Comparison of ENCODE assay signal across 1 cellular context in the genomic region with DNA sequence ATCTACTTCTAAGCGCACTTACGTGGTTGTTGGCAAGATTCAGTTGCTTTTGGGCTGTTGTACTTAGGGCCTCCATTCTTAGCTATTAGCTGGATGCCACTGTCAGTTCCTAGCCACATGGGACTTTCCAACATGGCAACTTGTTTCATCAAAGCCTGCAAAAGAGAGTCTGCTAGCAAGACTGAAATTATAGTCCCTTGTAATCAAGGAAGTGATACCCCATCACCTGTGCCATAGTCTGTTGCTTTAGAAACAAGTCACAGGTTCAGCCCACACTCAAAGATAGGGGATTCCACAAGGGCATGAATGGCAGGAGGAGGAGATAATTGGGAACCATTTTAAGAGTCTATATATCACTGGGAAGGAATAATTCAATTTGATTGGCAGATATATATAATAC.
A peak's percentile ranks its signal among the peaks of the same experiment; 100 is the strongest.
TF ChIP-seq lines count a peak whose summit lies in the region.

No MANE protein-coding gene starts in this region.

TF ChIP-seq in GM12878, 131 proteins besides CTCF, POLR2A, EP300 and RAD21 (continued from another document and continues in another):
- TF ChIP-seq ELK1 (IDR thresholded peaks at IDR 0.05; ENCODE audit: low read depth, low read length) = no peak
- TF ChIP-seq RFX5 (IDR thresholded peaks at IDR 0.05; ENCODE audit: low read depth, low read length) = no peak
- TF ChIP-seq PAX5 (IDR thresholded peaks at IDR 0.05; ENCODE audit: borderline replicate concordance, low read depth, low read length) = no peak
- no peak for TF ChIP-seq E2F4 (IDR thresholded peaks at IDR 0.05; ENCODE audit: low read depth, low read length)
- no peak for TF ChIP-seq MYB (IDR thresholded peaks at IDR 0.05; ENCODE audit: borderline replicate concordance, low read depth, low read length)
- no peak for TF ChIP-seq PRDM15 (CRISPR knock-in tag; IDR thresholded peaks at IDR 0.05)
- no peak for TF ChIP-seq CREB1 (IDR thresholded peaks at IDR 0.05; ENCODE audit: low read depth)
- TF ChIP-seq E2F8 (IDR thresholded peaks at IDR 0.05; ENCODE audit: low read depth, partially characterized antibody) = no peak
- no peak for TF ChIP-seq RB1 (IDR thresholded peaks at IDR 0.05; ENCODE audit: borderline replicate concordance)
- TF ChIP-seq, protein P1, sequence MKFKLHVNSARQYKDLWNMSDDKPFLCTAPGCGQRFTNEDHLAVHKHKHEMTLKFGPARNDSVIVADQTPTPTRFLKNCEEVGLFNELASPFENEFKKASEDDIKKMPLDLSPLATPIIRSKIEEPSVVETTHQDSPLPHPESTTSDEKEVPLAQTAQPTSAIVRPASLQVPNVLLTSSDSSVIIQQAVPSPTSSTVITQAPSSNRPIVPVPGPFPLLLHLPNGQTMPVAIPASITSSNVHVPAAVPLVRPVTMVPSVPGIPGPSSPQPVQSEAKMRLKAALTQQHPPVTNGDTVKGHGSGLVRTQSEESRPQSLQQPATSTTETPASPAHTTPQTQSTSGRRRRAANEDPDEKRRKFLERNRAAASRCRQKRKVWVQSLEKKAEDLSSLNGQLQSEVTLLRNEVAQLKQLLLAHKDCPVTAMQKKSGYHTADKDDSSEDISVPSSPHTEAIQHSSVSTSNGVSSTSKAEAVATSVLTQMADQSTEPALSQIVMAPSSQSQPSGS (IDR thresholded peaks at IDR 0.05; ENCODE audit: low read length) = no peak
- no peak for TF ChIP-seq BRCA1 (IDR thresholded peaks at IDR 0.05; ENCODE audit: low read depth, low read length)
- no peak for TF ChIP-seq EZH2 (IDR thresholded peaks at IDR 0.05; ENCODE audit: borderline replicate concordance, control insufficient read depth, low read depth, low read length)
- TF ChIP-seq, protein P2, sequence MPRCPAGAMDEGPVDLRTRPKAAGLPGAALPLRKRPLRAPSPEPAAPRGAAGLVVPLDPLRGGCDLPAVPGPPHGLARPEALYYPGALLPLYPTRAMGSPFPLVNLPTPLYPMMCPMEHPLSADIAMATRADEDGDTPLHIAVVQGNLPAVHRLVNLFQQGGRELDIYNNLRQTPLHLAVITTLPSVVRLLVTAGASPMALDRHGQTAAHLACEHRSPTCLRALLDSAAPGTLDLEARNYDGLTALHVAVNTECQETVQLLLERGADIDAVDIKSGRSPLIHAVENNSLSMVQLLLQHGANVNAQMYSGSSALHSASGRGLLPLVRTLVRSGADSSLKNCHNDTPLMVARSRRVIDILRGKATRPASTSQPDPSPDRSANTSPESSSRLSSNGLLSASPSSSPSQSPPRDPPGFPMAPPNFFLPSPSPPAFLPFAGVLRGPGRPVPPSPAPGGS (IDR thresholded peaks at IDR 0.05; ENCODE audit: borderline replicate concordance, insufficient read depth, low read depth, low read length, poor library complexity, severe bottlenecking) = no peak
- TF ChIP-seq KLF5 (IDR thresholded peaks at IDR 0.05; ENCODE audit: partially characterized antibody) = no peak
- no peak for TF ChIP-seq ZSCAN29 (IDR thresholded peaks at IDR 0.05)
- no peak for TF ChIP-seq CBX3 (IDR thresholded peaks at IDR 0.05; ENCODE audit: borderline replicate concordance, low read depth)
- no peak for TF ChIP-seq ZNF384 (IDR thresholded peaks at IDR 0.05; ENCODE audit: borderline replicate concordance, low read depth, low read length)
- TF ChIP-seq FOS (IDR thresholded peaks at IDR 0.05; ENCODE audit: borderline replicate concordance, extremely low read depth, insufficient read length) = no peak
- TF ChIP-seq POLR2AphosphoS2 (IDR thresholded peaks at IDR 0.05; ENCODE audit: low read depth, low read length) = no peak
- TF ChIP-seq TCF12 (IDR thresholded peaks at IDR 0.05; ENCODE audit: low read depth, low read length) = peak; percentile 35; the same call in 1 of the 2 replicates
- TF ChIP-seq, protein P3, sequence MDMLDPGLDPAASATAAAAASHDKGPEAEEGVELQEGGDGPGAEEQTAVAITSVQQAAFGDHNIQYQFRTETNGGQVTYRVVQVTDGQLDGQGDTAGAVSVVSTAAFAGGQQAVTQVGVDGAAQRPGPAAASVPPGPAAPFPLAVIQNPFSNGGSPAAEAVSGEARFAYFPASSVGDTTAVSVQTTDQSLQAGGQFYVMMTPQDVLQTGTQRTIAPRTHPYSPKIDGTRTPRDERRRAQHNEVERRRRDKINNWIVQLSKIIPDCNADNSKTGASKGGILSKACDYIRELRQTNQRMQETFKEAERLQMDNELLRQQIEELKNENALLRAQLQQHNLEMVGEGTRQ (IDR thresholded peaks at IDR 0.05; ENCODE audit: borderline replicate concordance, low read depth, low read length) = no peak; the same call in 1 of the 2 replicates
- no peak for TF ChIP-seq EGR1 (IDR thresholded peaks at IDR 0.05; ENCODE audit: borderline replicate concordance in 1 of 2, low read depth in 2 of 2, low read length in 2 of 2)
- TF ChIP-seq SIN3A (IDR thresholded peaks at IDR 0.05; ENCODE audit: low read depth, low read length) = no peak
- no peak for TF ChIP-seq BCL11A (IDR thresholded peaks at IDR 0.05; ENCODE audit: low read depth, low read length)
- TF ChIP-seq NR2F1 (conservative IDR thresholded peaks at IDR 0.05) = no peak
- no peak for TF ChIP-seq YBX1 (IDR thresholded peaks at IDR 0.05)
- no peak for TF ChIP-seq GABPA (IDR thresholded peaks at IDR 0.05; ENCODE audit: low read depth)
- TF ChIP-seq YY1 (IDR thresholded peaks at IDR 0.05; ENCODE audit: low read depth, low read length) = peak; percentile 73
- TF ChIP-seq, protein P4, sequence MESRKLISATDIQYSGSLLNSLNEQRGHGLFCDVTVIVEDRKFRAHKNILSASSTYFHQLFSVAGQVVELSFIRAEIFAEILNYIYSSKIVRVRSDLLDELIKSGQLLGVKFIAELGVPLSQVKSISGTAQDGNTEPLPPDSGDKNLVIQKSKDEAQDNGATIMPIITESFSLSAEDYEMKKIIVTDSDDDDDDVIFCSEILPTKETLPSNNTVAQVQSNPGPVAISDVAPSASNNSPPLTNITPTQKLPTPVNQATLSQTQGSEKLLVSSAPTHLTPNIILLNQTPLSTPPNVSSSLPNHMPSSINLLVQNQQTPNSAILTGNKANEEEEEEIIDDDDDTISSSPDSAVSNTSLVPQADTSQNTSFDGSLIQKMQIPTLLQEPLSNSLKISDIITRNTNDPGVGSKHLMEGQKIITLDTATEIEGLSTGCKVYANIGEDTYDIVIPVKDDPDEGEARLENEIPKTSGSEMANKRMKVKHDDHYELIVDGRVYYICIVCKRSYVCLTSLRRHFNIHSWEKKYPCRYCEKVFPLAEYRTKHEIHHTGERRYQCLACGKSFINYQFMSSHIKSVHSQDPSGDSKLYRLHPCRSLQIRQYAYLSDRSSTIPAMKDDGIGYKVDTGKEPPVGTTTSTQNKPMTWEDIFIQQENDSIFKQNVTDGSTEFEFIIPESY (IDR thresholded peaks at IDR 0.05) = no peak
- no peak for TF ChIP-seq NFYA (IDR thresholded peaks at IDR 0.05; ENCODE audit: borderline replicate concordance, low read depth, low read length)
- no peak for TF ChIP-seq ZNF622 (IDR thresholded peaks at IDR 0.05)
- TF ChIP-seq BACH1 (IDR thresholded peaks at IDR 0.05; ENCODE audit: borderline replicate concordance) = no peak; the same call in 1 of the 2 replicates
- TF ChIP-seq CBX5 (IDR thresholded peaks at IDR 0.05; ENCODE audit: low read depth) = no peak
- no peak for TF ChIP-seq ZNF24 (IDR thresholded peaks at IDR 0.05)
- TF ChIP-seq ZNF207 (IDR thresholded peaks at IDR 0.05; ENCODE audit: borderline replicate concordance) = no peak
- peak; percentile 81 for TF ChIP-seq MTA2 (IDR thresholded peaks at IDR 0.05; ENCODE audit: low read depth)
- no peak for TF ChIP-seq PML (IDR thresholded peaks at IDR 0.05; ENCODE audit: low read length)
- TF ChIP-seq ZZZ3 (IDR thresholded peaks at IDR 0.05; ENCODE audit: control insufficient read depth, insufficient read length, low read depth) = no peak
- TF ChIP-seq TCF3 (IDR thresholded peaks at IDR 0.05; ENCODE audit: borderline replicate concordance, insufficient read depth, low read depth, low read length) = no peak
- TF ChIP-seq, protein P5, sequence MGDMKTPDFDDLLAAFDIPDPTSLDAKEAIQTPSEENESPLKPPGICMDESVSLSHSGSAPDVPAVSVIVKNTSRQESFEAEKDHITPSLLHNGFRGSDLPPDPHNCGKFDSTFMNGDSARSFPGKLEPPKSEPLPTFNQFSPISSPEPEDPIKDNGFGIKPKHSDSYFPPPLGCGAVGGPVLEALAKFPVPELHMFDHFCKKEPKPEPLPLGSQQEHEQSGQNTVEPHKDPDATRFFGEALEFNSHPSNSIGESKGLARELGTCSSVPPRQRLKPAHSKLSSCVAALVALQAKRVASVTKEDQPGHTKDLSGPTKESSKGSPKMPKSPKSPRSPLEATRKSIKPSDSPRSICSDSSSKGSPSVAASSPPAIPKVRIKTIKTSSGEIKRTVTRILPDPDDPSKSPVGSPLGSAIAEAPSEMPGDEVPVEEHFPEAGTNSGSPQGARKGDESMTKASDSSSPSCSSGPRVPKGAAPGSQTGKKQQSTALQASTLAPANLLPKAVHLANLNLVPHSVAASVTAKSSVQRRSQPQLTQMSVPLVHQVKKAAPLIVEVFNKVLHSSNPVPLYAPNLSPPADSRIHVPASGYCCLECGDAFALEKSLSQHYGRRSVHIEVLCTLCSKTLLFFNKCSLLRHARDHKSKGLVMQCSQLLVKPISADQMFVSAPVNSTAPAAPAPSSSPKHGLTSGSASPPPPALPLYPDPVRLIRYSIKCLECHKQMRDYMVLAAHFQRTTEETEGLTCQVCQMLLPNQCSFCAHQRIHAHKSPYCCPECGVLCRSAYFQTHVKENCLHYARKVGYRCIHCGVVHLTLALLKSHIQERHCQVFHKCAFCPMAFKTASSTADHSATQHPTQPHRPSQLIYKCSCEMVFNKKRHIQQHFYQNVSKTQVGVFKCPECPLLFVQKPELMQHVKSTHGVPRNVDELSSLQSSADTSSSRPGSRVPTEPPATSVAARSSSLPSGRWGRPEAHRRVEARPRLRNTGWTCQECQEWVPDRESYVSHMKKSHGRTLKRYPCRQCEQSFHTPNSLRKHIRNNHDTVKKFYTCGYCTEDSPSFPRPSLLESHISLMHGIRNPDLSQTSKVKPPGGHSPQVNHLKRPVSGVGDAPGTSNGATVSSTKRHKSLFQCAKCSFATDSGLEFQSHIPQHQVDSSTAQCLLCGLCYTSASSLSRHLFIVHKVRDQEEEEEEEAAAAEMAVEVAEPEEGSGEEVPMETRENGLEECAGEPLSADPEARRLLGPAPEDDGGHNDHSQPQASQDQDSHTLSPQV (IDR thresholded peaks at IDR 0.05) = no peak
